14 cellular contexts compared by ENCODE assay signal in genomic region chr14:77979171-77979570, GRCh38.
DNase-seq lines count a peak whose midpoint lies in the region; ATAC-seq lines count a peak whose summit lies in the region.
"Had no signal": no experiment of that assay in that cellular context is flagged by ENCODE, and none has a peak within 500 bp of the region (broad histone marks: within the 10 kb centered on the region; RNA-seq: fewer than 3 reads in every experiment).

No MANE protein-coding gene starts in this region.

- no peaks in the 10 kb centered on the region for H3K4me1 Mint-ChIP-seq in activated T-cell treated with anti-CD3 and anti-CD28 coated beads, Interleukin-2, amount 50 U/mL, for 4 hours (ENCODE audit: low read depth)

- in situ Hi-C loops in ACHN (cut with HindIII; ENCODE audit: low pct_ligation_motif_present, low pct_unique_long_range_greater_than_20kb, low sequenced_read_pairs): no loop called here

- no peak overlapping the region for H3K4me3 Mint-ChIP-seq in activated T-cell treated with anti-CD3 and anti-CD28 coated beads, Interleukin-2, amount 50 U/mL, for 4 hours

- peaks cover 31% of the 10 kb centered on the region for H3K27me3 Mint-ChIP-seq in activated T-cell treated with anti-CD3 and anti-CD28 coated beads, Interleukin-2, amount 50 U/mL, for 4 hours (ENCODE audit: low read depth)

- no peak for ATAC-seq in GM21423 (IDR thresholded peaks at IDR 0.05; ENCODE audit: unreplicated experiment)
- ATAC-seq in activated T-cell treated with anti-CD3 and anti-CD28 coated beads, Interleukin-2, amount 50 U/mL, for 4 hours: no peak

- H3K36me3 Mint-ChIP-seq in activated T-cell treated with anti-CD3 and anti-CD28 coated beads, Interleukin-2, amount 50 U/mL, for 4 hours (ENCODE audit: insufficient read depth): no peaks in the 10 kb centered on the region
- H3K36me3 Mint-ChIP-seq: CD4-positive, alpha-beta memory T cell had no signal

- no peaks in the 10 kb centered on the region for H3K9me3 Mint-ChIP-seq in activated T-cell treated with anti-CD3 and anti-CD28 coated beads, Interleukin-2, amount 50 U/mL, for 4 hours
- H3K9me3 Mint-ChIP-seq: CD4-positive, alpha-beta memory T cell had no signal

- DNase-seq in Ammon's horn (ENCODE audit: low spot score): peak; percentile 72
- DNase-seq in ecto neural progenitor cell (ENCODE audit: low spot score): peak; percentile 28
- DNase-seq in midbrain (lab: John Stamatoyannopoulos, UW): peak; percentile 54
- DNase-seq in putamen (ENCODE audit: low spot score): peak; percentile 77
- DNase-seq in ACHN: no peak
- no peak for DNase-seq in NCI-H2227 (lab: John Stamatoyannopoulos, UW; ENCODE audit: unreplicated experiment)
- no peak for DNase-seq in activated T-cell treated with anti-CD3 and anti-CD28 coated beads, Interleukin-2, amount 50 U/mL, for 4 hours
- DNase-seq: CD4-positive, alpha-beta memory T cell; NCI-H1105; NCI-H2081 treated with DMSO at 0.1 percent for 48 hours; NCI-H748 treated with DMSO at 0.1 percent for 48 hours; NK-92 treated with Interleukin-12 subunit alpha and Interleukin-12 subunit beta, amount 100 ng/mL, for 24 hours; Peyer's patch had no signal

Comparison
In these comparisons a context has a peak if more than half of its experiments do, and no peak if none do; other contexts are left out.
1. DNase-seq: peak in Ammon's horn (single experiment), ecto neural progenitor cell (single experiment), midbrain (single experiment) and putamen (single experiment); none in ACHN (single experiment), NCI-H2227 (single experiment) and activated T-cell treated with anti-CD3 and anti-CD28 coated beads, Interleukin-2, amount 50 U/mL, for 4 hours (single experiment).